Comparison of ENCODE assay signal across 21 cellular contexts in genomic region chr18:59381949-59382348, GRCh38. TPM values are rescaled to one million over a fixed set of nuclear protein-coding genes. Genes with fewer than 3 reads are reported as not detected.
DNase-seq lines count a peak whose midpoint lies in the region; ATAC-seq and TF ChIP-seq lines count a peak whose summit lies in the region.
"Had no signal": no experiment of that assay in that cellular context is flagged by ENCODE, and none has a peak within 500 bp of the region (broad histone marks: within the 10 kb centered on the region; RNA-seq: fewer than 3 reads in every experiment).

No MANE protein-coding gene starts in this region.

- H3K36me3 Mint-ChIP-seq in GM23338 (ENCODE audit: low read depth) (no peaks in the 10 kb centered on the region), glutamatergic neuron (ENCODE audit: unreplicated experiment) (peaks cover 4% of the 10 kb centered on the region)
- no peaks in the 10 kb centered on the region for H3K36me3 Mint-ChIP-seq in activated naive CD8-positive, alpha-beta T cell treated with anti-CD3 and anti-CD28 coated beads, Interleukin-2, amount 50 U/mL, for 24 hours (ENCODE audit: low read depth)
- H3K36me3 Mint-ChIP-seq: CD4-positive, CD25-positive, alpha-beta regulatory T cell; CD8-positive, alpha-beta T cell had no signal

- no peak overlapping the region for H3K4me3 Mint-ChIP-seq in GM23338
- H3K4me3 Mint-ChIP-seq in glutamatergic neuron (ENCODE audit: unreplicated experiment) = no peak overlapping the region
- no peak overlapping the region for H3K4me3 Mint-ChIP-seq in activated naive CD8-positive, alpha-beta T cell treated with anti-CD3 and anti-CD28 coated beads, Interleukin-2, amount 50 U/mL, for 24 hours
- H3K4me3 Mint-ChIP-seq: B cell; CD4-positive, CD25-positive, alpha-beta regulatory T cell; CD8-positive, alpha-beta T cell; H9; HFFc6 had no signal

- peaks cover 13% of the 10 kb centered on the region for H3K4me1 ChIP-seq in GM23338 (ENCODE audit: insufficient read depth)
- no peaks in the 10 kb centered on the region for H3K4me1 ChIP-seq in left lung
- H3K4me1 ChIP-seq: Caco-2 had no signal

- H3K36me3 ChIP-seq in GM23338 (ENCODE audit: insufficient read depth) (no peaks in the 10 kb centered on the region), WERI-Rb-1 (no peaks in the 10 kb centered on the region), left lung (no peaks in the 10 kb centered on the region)
- H3K36me3 ChIP-seq: BLaER1 had no signal

- H3K4me1 Mint-ChIP-seq in GM23338 (peaks cover 21% of the 10 kb centered on the region), glutamatergic neuron (ENCODE audit: low read depth, unreplicated experiment) (peaks cover 46% of the 10 kb centered on the region)
- peaks cover 40% of the 10 kb centered on the region for H3K4me1 Mint-ChIP-seq in activated naive CD8-positive, alpha-beta T cell treated with anti-CD3 and anti-CD28 coated beads, Interleukin-2, amount 50 U/mL, for 24 hours
- H3K4me1 Mint-ChIP-seq: CD4-positive, CD25-positive, alpha-beta regulatory T cell had no signal

- H3K27ac ChIP-seq in GM23338 (ENCODE audit: low read depth) (no peak overlapping the region), WERI-Rb-1 (peak overlapping the region; percentile 8; the same call in 1 of the 2 replicates), left lung (no peak overlapping the region)
- H3K27ac ChIP-seq: 22Rv1, BLaER1, C4-2B had no signal

- no peak for DNase-seq in GM23338 (ENCODE audit: low spot score)
- peak; percentile 17 for DNase-seq in NCI-H82 treated with DMSO at 0.1 percent for 48 hours (lab: John Stamatoyannopoulos, UW; ENCODE audit: unreplicated experiment)
- no peak for DNase-seq in WERI-Rb-1
- DNase-seq in glutamatergic neuron = no peak
- no peak for DNase-seq in stimulated activated CD4-positive, alpha-beta T cell treated with anti-CD3 and anti-CD28 coated beads, Interleukin-4, amount 100 ng/mL, for 24 hours
- DNase-seq in left lung = no peak
- no peak for DNase-seq in activated naive CD8-positive, alpha-beta T cell treated with anti-CD3 and anti-CD28 coated beads, Interleukin-2, amount 50 U/mL, for 24 hours
- no peak for DNase-seq in activated CD4-positive, alpha-beta T cell treated with anti-CD3 and anti-CD28 coated beads, Interleukin-2, amount 50 U/mL, for 4 hours
- DNase-seq: Caco-2; CD4-positive, CD25-positive, alpha-beta regulatory T cell; CD8-positive, alpha-beta T cell; DMS153; DND-41; H9; HFFc6 had no signal

- no peak overlapping the region; the same call in 1 of the 2 replicates for H3K27ac Mint-ChIP-seq in GM23338
- H3K27ac Mint-ChIP-seq in glutamatergic neuron (ENCODE audit: unreplicated experiment) = peak overlapping the region; percentile 77
- no peak overlapping the region for H3K27ac Mint-ChIP-seq in activated naive CD8-positive, alpha-beta T cell treated with anti-CD3 and anti-CD28 coated beads, Interleukin-2, amount 50 U/mL, for 24 hours
- H3K27ac Mint-ChIP-seq: B cell; CD4-positive, CD25-positive, alpha-beta regulatory T cell; CD8-positive, alpha-beta T cell; H9; HFFc6 had no signal

- no peak overlapping the region for H3K4me2 ChIP-seq in GM23338
- H3K4me2 ChIP-seq: BLaER1 had no signal

- no peaks in the 10 kb centered on the region for H3K9me3 Mint-ChIP-seq in GM23338
- H3K9me3 Mint-ChIP-seq in glutamatergic neuron (ENCODE audit: unreplicated experiment) = peaks cover 20% of the 10 kb centered on the region
- H3K9me3 Mint-ChIP-seq in activated naive CD8-positive, alpha-beta T cell treated with anti-CD3 and anti-CD28 coated beads, Interleukin-2, amount 50 U/mL, for 24 hours = no peaks in the 10 kb centered on the region
- H3K9me3 Mint-ChIP-seq: CD8-positive, alpha-beta T cell; H9; HFFc6 had no signal

- no peaks in the 10 kb centered on the region for H3K9me3 ChIP-seq in WERI-Rb-1 (ENCODE audit: severe bottlenecking)
- H3K9me3 ChIP-seq in left lung = no peaks in the 10 kb centered on the region
- H3K9me3 ChIP-seq: BLaER1, Caco-2 had no signal

- H3K79me2 ChIP-seq in GM23338 (replicated peaks; ENCODE audit: insufficient read depth) = no peaks in the 10 kb centered on the region

- peaks cover 2% of the 10 kb centered on the region for H3K27me3 Mint-ChIP-seq in GM23338 (ENCODE audit: insufficient read depth, low read depth, poor library complexity)
- peaks cover 8% of the 10 kb centered on the region for H3K27me3 Mint-ChIP-seq in glutamatergic neuron (ENCODE audit: unreplicated experiment)
- H3K27me3 Mint-ChIP-seq in activated naive CD8-positive, alpha-beta T cell treated with anti-CD3 and anti-CD28 coated beads, Interleukin-2, amount 50 U/mL, for 24 hours = peaks cover 17% of the 10 kb centered on the region

- H3K9me2 ChIP-seq in GM23338 (ENCODE audit: insufficient read depth) = no peaks in the 10 kb centered on the region

- H2AFZ ChIP-seq in GM23338 = peak overlapping the region; percentile 47; the same call in 1 of the 2 replicates

- H3K4me3 ChIP-seq in GM23338 (no peak overlapping the region), WERI-Rb-1 (ENCODE audit: low read depth, low read length) (no peak overlapping the region), left lung (no peak overlapping the region)
- H3K4me3 ChIP-seq: BLaER1, GM12878 had no signal

- TF ChIP-seq CTCF in GM23338 (conservative IDR thresholded peaks at IDR 0.05; ENCODE audit: low read depth in 2 of 2) = no peak
- TF ChIP-seq CTCF in WERI-Rb-1 (IDR thresholded peaks at IDR 0.05; ENCODE audit: low read depth, low read length) = no peak
- TF ChIP-seq CTCF in glutamatergic neuron (IDR thresholded peaks at IDR 0.05; ENCODE audit: partially characterized antibody, unreplicated experiment) = no peak
- TF ChIP-seq CTCF in left lung (IDR thresholded peaks at IDR 0.05) = no peak

- ATAC-seq in GM23338 = no peak
- ATAC-seq in left lung = no peak
- ATAC-seq in activated naive CD8-positive, alpha-beta T cell treated with anti-CD3 and anti-CD28 coated beads, Interleukin-2, amount 50 U/mL, for 24 hours = no peak
- ATAC-seq: CD8-positive, alpha-beta T cell; GM12878; HCT116 had no signal

- H4K20me1 ChIP-seq in GM23338 (replicated peaks; ENCODE audit: insufficient read depth) = no peaks in the 10 kb centered on the region
- H4K20me1 ChIP-seq: BLaER1 had no signal

- H3F3A ChIP-seq in GM23338 (replicated peaks; ENCODE audit: low read depth) = no peaks in the 10 kb centered on the region

- intact Hi-C loops in left lung (cut with DNase I) = no loop called here

- H3K27me3 ChIP-seq in GM23338 (ENCODE audit: insufficient read depth) = peaks cover 6% of the 10 kb centered on the region; the same call in 1 of the 2 replicates
- no peaks in the 10 kb centered on the region for H3K27me3 ChIP-seq in WERI-Rb-1 (ENCODE audit: insufficient read depth, low read depth, severe bottlenecking)
- no peaks in the 10 kb centered on the region for H3K27me3 ChIP-seq in left lung
- H3K27me3 ChIP-seq: BLaER1 had no signal

TF ChIP-seq in GM23338, 12 proteins besides CTCF, POLR2A, EP300 and RAD21 (continues in another document):
- TF ChIP-seq CREB1 (CRISPR knock-in tag; IDR thresholded peaks at IDR 0.05; ENCODE audit: low read depth) = no peak
- TF ChIP-seq ZNF331 (CRISPR knock-in tag; IDR thresholded peaks at IDR 0.05; ENCODE audit: low read depth) = no peak
- TF ChIP-seq POLR2AphosphoS5 (IDR thresholded peaks at IDR 0.05; ENCODE audit: low read depth) = no peak

RNA-seq across cellular contexts. Expression of gene LMAN1, which starts 22.9 kb away (rescaled TPM):
- total RNA-seq in GM23338 (2014; rRNA removed; shearing (Covaris generic)) = 94.3 and 111 TPM in 2 replicates
- polyA plus RNA-seq in GM23338 (2016; fragmentation: Nextera tagmentation; extraction: Ambion mirVana) = 131 and 134 TPM in 2 replicates
- total RNA-seq in glutamatergic neuron (ENCODE audit: unreplicated experiment) = 52.3 TPM
- total RNA-seq in left lung = 100 to 1,000 TPM in 1 of 2 donors, 10 to 100 TPM in 1; 93.1 to 105 TPM
